20 cellular contexts compared by ENCODE assay signal in the genomic region with DNA sequence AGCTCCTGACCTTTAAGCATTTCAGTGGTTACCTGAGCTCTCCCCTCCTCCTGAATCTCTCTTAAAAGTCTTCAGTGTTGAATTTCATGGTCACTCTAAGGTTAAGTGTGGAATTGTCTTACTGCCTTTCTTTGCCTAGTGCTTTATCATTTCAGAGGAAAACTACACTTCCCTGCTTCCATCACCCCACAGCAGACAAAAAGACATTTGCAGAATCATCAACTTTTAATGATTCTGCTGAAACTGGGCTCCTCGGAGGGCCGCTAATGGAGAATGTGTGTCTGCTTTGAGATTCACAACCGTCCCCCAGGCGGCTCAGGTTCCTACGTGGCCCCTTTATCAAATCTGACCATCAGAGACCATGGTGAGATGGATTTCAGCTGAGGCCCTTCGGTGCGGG.
"Had no signal": no experiment of that assay in that cellular context is flagged by ENCODE, and none has a peak within 500 bp of the region (broad histone marks: within the 10 kb centered on the region; RNA-seq: fewer than 3 reads in every experiment).

No MANE protein-coding gene starts in this region.

- H3K27ac Mint-ChIP-seq: natural killer cell treated with Interleukin-12 subunit alpha and Interleukin-12 subunit beta and Interleukin-15 and Interleukin-18, amount 100 ng/mL, for 72 hours; stimulated activated effector memory CD8-positive, alpha-beta T cell treated with anti-CD3 and anti-CD28 coated beads, Interleukin-12 subunit alpha, Interleukin-12 subunit beta, amount 100 ng/mL, for 72 hours had no signal

- FAIRE-seq: endometrium, frontal cortex had no signal

- H3K4me3 ChIP-seq: colonic mucosa, heart left ventricle, suprapubic skin, thyroid gland, upper lobe of left lung, uterus had no signal

- H3K36me3 Mint-ChIP-seq: natural killer cell treated with Interleukin-12 subunit alpha and Interleukin-12 subunit beta and Interleukin-15 and Interleukin-18, amount 100 ng/mL, for 72 hours; stimulated activated effector memory CD8-positive, alpha-beta T cell treated with anti-CD3 and anti-CD28 coated beads, Interleukin-12 subunit alpha, Interleukin-12 subunit beta, amount 100 ng/mL, for 72 hours had no signal

- ATAC-seq: esophagus mucosa; heart left ventricle; left colon; natural killer cell treated with Interleukin-12 subunit alpha and Interleukin-12 subunit beta and Interleukin-15 and Interleukin-18, amount 100 ng/mL, for 72 hours; right cardiac atrium; stimulated activated naive CD8-positive, alpha-beta T cell treated with anti-CD3 and anti-CD28 coated beads, Interleukin-15, Interleukin-2, amounts not matched to agents 100 U/mL and 50 U/mL, for 24 hours had no signal

- H3K9me3 ChIP-seq: colonic mucosa, suprapubic skin, thyroid gland, uterus had no signal

- H3K4me3 Mint-ChIP-seq: natural killer cell treated with Interleukin-12 subunit alpha and Interleukin-12 subunit beta and Interleukin-15 and Interleukin-18, amount 100 ng/mL, for 72 hours; stimulated activated effector memory CD8-positive, alpha-beta T cell treated with anti-CD3 and anti-CD28 coated beads, Interleukin-12 subunit alpha, Interleukin-12 subunit beta, amount 100 ng/mL, for 72 hours had no signal

- H3K27me3 ChIP-seq: colonic mucosa, heart left ventricle, neutrophil, suprapubic skin, thyroid gland, upper lobe of left lung, uterus had no signal

- H3K4me1 Mint-ChIP-seq: stimulated activated effector memory CD8-positive, alpha-beta T cell treated with anti-CD3 and anti-CD28 coated beads, Interleukin-12 subunit alpha, Interleukin-12 subunit beta, amount 100 ng/mL, for 72 hours had no signal

- DNase-seq: colonic mucosa; effector memory CD4-positive, alpha-beta T cell; heart left ventricle; hippocampal formation; left colon; posterior cingulate gyrus; right cardiac atrium; stimulated activated CD4-positive, alpha-beta T cell treated with anti-CD3 and anti-CD28 coated beads, Interleukin-4, amount 100 ng/mL, for 1 hour; stimulated activated CD8-positive, alpha-beta memory T cell treated with anti-CD3 and anti-CD28 coated beads, Interleukin-4, amount 100 ng/mL, for 48 hours; stimulated activated naive CD8-positive, alpha-beta T cell treated with anti-CD3 and anti-CD28 coated beads, Interleukin-15, Interleukin-2, amounts not matched to agents 100 U/mL and 50 U/mL, for 24 hours; thyroid gland; upper lobe of left lung; uterus had no signal

- H3K9me3 Mint-ChIP-seq: natural killer cell treated with Interleukin-12 subunit alpha and Interleukin-12 subunit beta and Interleukin-15 and Interleukin-18, amount 100 ng/mL, for 72 hours had no signal

- H3K27ac ChIP-seq: colonic mucosa, heart left ventricle, neutrophil, suprapubic skin, thyroid gland, upper lobe of left lung, uterus had no signal

- H3K36me3 ChIP-seq: colonic mucosa, heart left ventricle, neutrophil, suprapubic skin, thyroid gland, upper lobe of left lung, uterus had no signal

- H3K4me1 ChIP-seq: colonic mucosa, upper lobe of left lung, uterus had no signal
